Comparison of ENCODE assay signal across 8 cellular contexts in genomic region chr1:36365310-36365895, GRCh38. TPM values are rescaled to one million over a fixed set of nuclear protein-coding genes. Genes with fewer than 3 reads are reported as not detected.
DNase-seq lines count a peak whose midpoint lies in the region; ATAC-seq and TF ChIP-seq lines count a peak whose summit lies in the region.
"Had no signal": no experiment of that assay in that cellular context is flagged by ENCODE, and none has a peak within 500 bp of the region (broad histone marks: within the 10 kb centered on the region; RNA-seq: fewer than 3 reads in every experiment).

No MANE protein-coding gene starts in this region.

- no TSS peak for BruUV-seq in PC-9 (replicated peaks; lab: Mats Ljungman, UMichigan)

- H3K36me3 Mint-ChIP-seq in GM23338 (ENCODE audit: low read depth), result peaks cover 10% of the 10 kb centered on the region; the same call in 2 of the 3 replicates
- H3K36me3 Mint-ChIP-seq in T-helper 17 cell (ENCODE audit: low read depth), result peaks cover 3% of the 10 kb centered on the region

- H3K27me3 ChIP-seq in GM23338 (ENCODE audit: insufficient read depth) (no peaks in the 10 kb centered on the region), gastroesophageal sphincter (no peaks in the 10 kb centered on the region), spleen (replicated peaks in 1 of 7) (no peaks in the 10 kb centered on the region), PC-9 (ENCODE audit: insufficient read depth, low read depth) (no peaks in the 10 kb centered on the region)

- peaks cover 5% of the 10 kb centered on the region for H3K27me3 Mint-ChIP-seq in GM23338 (ENCODE audit: insufficient read depth, low read depth, poor library complexity)
- H3K27me3 Mint-ChIP-seq in T-helper 17 cell, result no peaks in the 10 kb centered on the region

- intact Hi-C loops in spleen (cut with DNase I; ENCODE audit: low total_unique reads), result no loop called here
- intact Hi-C loops in PC-9 (cut with micrococcal nuclease; ENCODE audit: unreplicated experiment), result no loop called here

- H3K27ac Mint-ChIP-seq in GM23338 (peak overlapping the region; percentile 78; the same call in 1 of the 2 replicates), T-helper 17 cell (peak overlapping the region; percentile 96)

- peaks cover 49% of the 10 kb centered on the region for H3K79me2 ChIP-seq in GM23338 (replicated peaks; ENCODE audit: insufficient read depth)
- peaks cover 57% of the 10 kb centered on the region for H3K79me2 ChIP-seq in PC-9 (ENCODE audit: low read depth)

- H3K9me3 ChIP-seq in T-helper 17 cell (ENCODE audit: control insufficient read depth, low read length, poor library complexity, severe bottlenecking) (no peaks in the 10 kb centered on the region), gastroesophageal sphincter (no peaks in the 10 kb centered on the region), spleen (no peaks in the 10 kb centered on the region), PC-9 (ENCODE audit: insufficient read depth, low read depth) (no peaks in the 10 kb centered on the region)

- WGBS in gastroesophageal sphincter (ENCODE audit: low coverage in 1 of 2), 2 donors, result 60 to 89% methylated on average over 1 of the region's 1 CpG
- WGBS in spleen, 5 donors, result 34 to 50% (median 48%) methylated on average over 1 of the region's 1 CpG

- peaks cover 14% of the 10 kb centered on the region for H3K4me1 ChIP-seq in GM23338 (ENCODE audit: insufficient read depth)
- H3K4me1 ChIP-seq in gastroesophageal sphincter, result peaks cover 0 to 44% (median 25%) of the 10 kb centered on the region in 3 donors
- H3K4me1 ChIP-seq in spleen, result peaks cover 27 to 86% (median 68%) of the 10 kb centered on the region in 6 donors
- H3K4me1 ChIP-seq in PC-9 (replicated peaks; ENCODE audit: insufficient read depth), result peaks cover 14% of the 10 kb centered on the region; the same call in 1 of the 2 replicates

- no peaks in the 10 kb centered on the region for H3K9me3 Mint-ChIP-seq in GM23338

- H3K4me3 Mint-ChIP-seq in GM23338 (no peak overlapping the region; the same call in 2 of the 3 replicates), T-helper 17 cell (no peak overlapping the region)

- DNase-seq in GM23338 (ENCODE audit: low spot score) (no peak), T-helper 17 cell (no peak), spleen (no peak), NCI-H187 treated with DMSO at 0.1 percent for 48 hours (lab: John Stamatoyannopoulos, UW) (no peak), NCI-H774 (lab: John Stamatoyannopoulos, UW) (no peak), PC-9 (no peak)

- H4K20me1 ChIP-seq in GM23338 (replicated peaks; ENCODE audit: insufficient read depth) (peaks cover 6% of the 10 kb centered on the region; the same call in 1 of the 2 replicates), PC-9 (ENCODE audit: insufficient read depth) (peaks cover 18% of the 10 kb centered on the region)

- H3F3A ChIP-seq in GM23338 (replicated peaks; ENCODE audit: low read depth), result peaks cover 4% of the 10 kb centered on the region; the same call in 1 of the 2 replicates
- H3F3A ChIP-seq in PC-9 (ENCODE audit: insufficient read depth, low read depth), result peaks cover 36% of the 10 kb centered on the region

- TF ChIP-seq POLR2A in gastroesophageal sphincter (IDR thresholded peaks at IDR 0.05) (no peak), spleen (IDR thresholded peaks at IDR 0.05) (no peak)

- POLR2A ChIA-PET in PC-9 (lab: Charles Lee; ENCODE audit: unreplicated experiment), result no interaction called here

- TF ChIP-seq CTCF in GM23338 (conservative IDR thresholded peaks at IDR 0.05; ENCODE audit: low read depth in 2 of 2) (no peak), gastroesophageal sphincter (IDR thresholded peaks at IDR 0.05) (no peak), spleen (IDR thresholded peaks at IDR 0.05 in 8 of 11, conservative IDR thresholded peaks at IDR 0.05 in 3 of 11) (no peak), PC-9 (conservative IDR thresholded peaks at IDR 0.05) (no peak)

- no peak for TF ChIP-seq EP300 in gastroesophageal sphincter (IDR thresholded peaks at IDR 0.05)

- no peak for ATAC-seq in GM23338
- ATAC-seq in T-helper 17 cell, result no peak
- ATAC-seq in gastroesophageal sphincter, result peak; percentile 26

- H3K4me2 ChIP-seq in GM23338 (no peak overlapping the region), PC-9 (no peak overlapping the region)

- H3K36me3 ChIP-seq in GM23338 (ENCODE audit: insufficient read depth) (no peaks in the 10 kb centered on the region; the same call in 1 of the 2 replicates), gastroesophageal sphincter (peaks cover 0 to 36% of the 10 kb centered on the region in 2 donors), spleen (peaks cover 0 to 60% (median 16%) of the 10 kb centered on the region in 6 donors), PC-9 (ENCODE audit: low read depth) (peaks cover 20% of the 10 kb centered on the region; the same call in 1 of the 2 replicates)

- CTCF ChIA-PET in PC-9 (lab: Charles Lee), result interaction anchor here (1.0 kb wide), 1 partner anchor 23 kb away, joined by 5 read pairs; no protein-coding TSS in a partner anchor

- H2AFZ ChIP-seq in GM23338, result no peak overlapping the region
- H2AFZ ChIP-seq in PC-9, result no peak overlapping the region

- H3K4me3 ChIP-seq in GM23338, result no peak overlapping the region
- no peak overlapping the region for H3K4me3 ChIP-seq in gastroesophageal sphincter
- peak overlapping the region in 1 of 8 donors; percentile 54 for H3K4me3 ChIP-seq in spleen
- no peak overlapping the region for H3K4me3 ChIP-seq in PC-9
- H3K4me3 ChIP-seq: lung had no signal

- H3K4me1 Mint-ChIP-seq in GM23338 (peaks cover 26% of the 10 kb centered on the region), T-helper 17 cell (peaks cover 44% of the 10 kb centered on the region)

- H3K9me2 ChIP-seq in GM23338 (ENCODE audit: insufficient read depth) (no peaks in the 10 kb centered on the region), PC-9 (ENCODE audit: insufficient read depth) (no peaks in the 10 kb centered on the region)

- H3K27ac ChIP-seq in GM23338 (ENCODE audit: low read depth) (no peak overlapping the region), gastroesophageal sphincter (peak overlapping the region in 3 of 4 donors; percentile 36 to 58 (median 53)), spleen (peak overlapping the region in 7 of 8 donors; percentile 77 to 97 (median 84)), PC-9 (no peak overlapping the region)

TF ChIP-seq in GM23338, 12 proteins besides CTCF, POLR2A, EP300 and RAD21 (continues in another document):
- TF ChIP-seq STAT1 (IDR thresholded peaks at IDR 0.05; ENCODE audit: unreplicated experiment) (no peak), POLR2AphosphoS5 (IDR thresholded peaks at IDR 0.05; ENCODE audit: low read depth) (no peak), CREB1 (CRISPR knock-in tag; IDR thresholded peaks at IDR 0.05; ENCODE audit: low read depth) (no peak), ZNF114 (CRISPR knock-in tag; IDR thresholded peaks at IDR 0.05) (no peak), JUNB (IDR thresholded peaks at IDR 0.05; ENCODE audit: unreplicated experiment) (no peak), EZH2phosphoT487 (IDR thresholded peaks at IDR 0.05; ENCODE audit: unreplicated experiment) (no peak), EZH2 (IDR thresholded peaks at IDR 0.05; ENCODE audit: low read depth, unreplicated experiment) (no peak)

RNA-seq across cellular contexts. Expression of gene STK40, which starts 20.3 kb away (rescaled TPM):
- total RNA-seq in GM23338 (2014; rRNA removed; shearing (Covaris generic)), result 20.0 and 20.2 TPM in 2 replicates
- polyA plus RNA-seq in GM23338 (2016; fragmentation: Nextera tagmentation; extraction: Ambion mirVana), result 8.1 and 8.5 TPM in 2 replicates
- total RNA-seq in T-helper 17 cell, result 10 to 100 TPM; 32.9 to 49.8 TPM
- 100 to 1,000 TPM in 1 of 4 donors, 10 to 100 TPM in 3; 39.2 to 127 (median 68.6) TPM for total RNA-seq in gastroesophageal sphincter
- 10 to 100 TPM; 43.3 to 79.2 (median 55.3) TPM for total RNA-seq in spleen
- 10 to 100 TPM; 13.7 to 37.4 (median 14.8) TPM for polyA plus RNA-seq in spleen
- total RNA-seq in PC-9 (2021), result 42.9 and 59.2 TPM in 2 replicates

RNA-seq across cellular contexts. Expression of gene LSM10, which starts 32.3 kb away (rescaled TPM):
- 27.5 and 28.6 TPM in 2 replicates for total RNA-seq in GM23338 (2014; rRNA removed; shearing (Covaris generic))
- 96.2 and 98.9 TPM in 2 replicates for polyA plus RNA-seq in GM23338 (2016; fragmentation: Nextera tagmentation; extraction: Ambion mirVana)
- total RNA-seq in T-helper 17 cell, result 10 to 100 TPM; 26.4 to 31.1 TPM
- 10 to 100 TPM; 39.5 to 50.2 (median 47.3) TPM for total RNA-seq in gastroesophageal sphincter
- total RNA-seq in spleen, result 10 to 100 TPM; 42.9 to 62.2 (median 49.0) TPM
- polyA plus RNA-seq in spleen, result 10 to 100 TPM; 65.1 to 87.6 (median 86.6) TPM
- 33.4 and 39.7 TPM in 2 replicates for total RNA-seq in PC-9 (2021)

RNA-seq across cellular contexts. Expression of gene EVA1B, which starts 42.0 kb away (rescaled TPM):
- 27.1 and 27.3 TPM in 2 replicates for total RNA-seq in GM23338 (2014; rRNA removed; shearing (Covaris generic))
- polyA plus RNA-seq in GM23338 (2016; fragmentation: Nextera tagmentation; extraction: Ambion mirVana), result 9.2 and 11.5 TPM in 2 replicates
- total RNA-seq in T-helper 17 cell, result 10 to 100 TPM in 1 of 2 donors, 1 to 10 TPM in 1; 6.2 to 10.8 TPM
- total RNA-seq in gastroesophageal sphincter, result 10 to 100 TPM; 42.0 to 68.7 (median 53.7) TPM
- total RNA-seq in spleen, result 10 to 100 TPM; 31.1 to 77.4 (median 43.7) TPM
- polyA plus RNA-seq in spleen, result 10 to 100 TPM; 17.2 to 45.1 (median 37.4) TPM
- total RNA-seq in PC-9 (2021), result 12.4 and 20.5 TPM in 2 replicates

RNA-seq across cellular contexts. Expression of gene SH3D21, which starts 59.2 kb away (rescaled TPM):
- total RNA-seq in GM23338 (2014; rRNA removed; shearing (Covaris generic)), result 4.4 and 6.3 TPM in 2 replicates
- polyA plus RNA-seq in GM23338 (2016; fragmentation: Nextera tagmentation; extraction: Ambion mirVana) (3.1 and 3.7 TPM in 2 replicates), spleen (1 to 10 TPM; 1.7 to 5.1 (median 1.9) TPM)
- total RNA-seq in T-helper 17 cell (1 to 10 TPM; 1.4 to 1.9 TPM), gastroesophageal sphincter (1 to 10 TPM in 2 of 4 donors, under 1 TPM in 1, not detected in 1; 0.27 to 1.4 (median 1.3) TPM), spleen (1 to 10 TPM; 1.7 to 9.4 (median 7.2) TPM), PC-9 (2021) (18.3 and 25.9 TPM in 2 replicates)

Comparison
In these comparisons a context has a peak if more than half of its experiments do, and no peak if none do; other contexts are left out.
1. H3K27ac ChIP-seq: peak in gastroesophageal sphincter (3 of 4) and spleen (7 of 8); none in GM23338 (single experiment) and PC-9 (single experiment).